In the genomic region with DNA sequence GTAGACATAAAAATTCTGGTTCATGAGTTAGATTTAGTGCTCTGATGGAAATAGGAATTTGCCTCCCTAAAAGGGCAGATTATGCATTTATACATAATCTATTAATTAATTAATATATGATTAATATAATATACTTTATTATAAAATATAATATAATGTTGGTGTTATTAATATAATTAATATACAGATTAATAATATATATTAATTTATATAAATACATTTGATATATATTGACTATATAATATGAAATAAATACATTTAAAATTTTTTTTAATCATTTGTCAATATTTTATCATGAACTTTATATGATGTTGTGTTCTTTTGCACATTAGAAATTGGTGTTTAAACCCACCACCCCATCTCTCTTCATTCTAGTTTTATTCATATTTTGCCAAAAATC, we compare ENCODE assay signal across 22 cellular contexts.
DNase-seq lines count a peak whose midpoint lies in the region; ATAC-seq, FAIRE-seq and TF ChIP-seq lines count a peak whose summit lies in the region.
"Had no signal": no experiment of that assay in that cellular context is flagged by ENCODE, and none has a peak within 500 bp of the region (broad histone marks: within the 10 kb centered on the region; RNA-seq: fewer than 3 reads in every experiment).

No MANE protein-coding gene starts in this region.

- no peak for TF ChIP-seq CTCF in pancreas (IDR thresholded peaks at IDR 0.05)
- TF ChIP-seq CTCF in osteoblast (IDR thresholded peaks at IDR 0.05; ENCODE audit: extremely low read depth, low read depth, low read length) = no peak
- TF ChIP-seq CTCF in PC-9 (conservative IDR thresholded peaks at IDR 0.05) = no peak
- no peak for TF ChIP-seq CTCF in uterus (IDR thresholded peaks at IDR 0.05)

- no peak overlapping the region for H2AFZ ChIP-seq in osteoblast (ENCODE audit: low read length)
- no peak overlapping the region for H2AFZ ChIP-seq in PC-9

- CTCF ChIA-PET in PC-9 (lab: Charles Lee) = no interaction called here

- H3K36me3 ChIP-seq in pancreas (no peaks in the 10 kb centered on the region), osteoblast (ENCODE audit: insufficient read depth, low read length) (no peaks in the 10 kb centered on the region), PC-9 (ENCODE audit: low read depth) (no peaks in the 10 kb centered on the region), uterus (no peaks in the 10 kb centered on the region)
- H3K36me3 ChIP-seq: HAP-1 had no signal

- POLR2A ChIA-PET in PC-9 (lab: Charles Lee; ENCODE audit: unreplicated experiment) = no interaction called here

- H3K27me3 ChIP-seq in pancreas (no peaks in the 10 kb centered on the region), osteoblast (ENCODE audit: insufficient read depth, low read length) (no peaks in the 10 kb centered on the region), PC-9 (ENCODE audit: insufficient read depth, low read depth) (no peaks in the 10 kb centered on the region), uterus (no peaks in the 10 kb centered on the region)

- H3K27ac ChIP-seq in pancreas = no peak overlapping the region
- no peak overlapping the region for H3K27ac ChIP-seq in osteoblast (ENCODE audit: low read depth, low read length)
- no peak overlapping the region for H3K27ac ChIP-seq in PC-9
- no peak overlapping the region for H3K27ac ChIP-seq in uterus
- H3K27ac ChIP-seq: 22Rv1, A549 had no signal

- H3K4me3 ChIP-seq in pancreas = no peak overlapping the region
- no peak overlapping the region for H3K4me3 ChIP-seq in osteoblast (ENCODE audit: insufficient read depth, low read length)
- no peak overlapping the region for H3K4me3 ChIP-seq in PC-9
- no peak overlapping the region for H3K4me3 ChIP-seq in uterus
- H3K4me3 ChIP-seq: A549, HAP-1 had no signal

- no peaks in the 10 kb centered on the region for H3K9me2 ChIP-seq in PC-9 (ENCODE audit: insufficient read depth)

- H3K4me2 ChIP-seq in osteoblast (ENCODE audit: insufficient read depth, low read length) = no peak overlapping the region
- H3K4me2 ChIP-seq in PC-9 = no peak overlapping the region
- H3K4me2 ChIP-seq: A549 had no signal

- DNase-seq in pancreas (no peak), osteoblast (ENCODE audit: insufficient read length, low spot score, missing footprints) (no peak), PC-9 (no peak), uterus (no peak)
- DNase-seq: ACHN; C1 segment of cervical spinal cord; Calu3; CD4-positive, alpha-beta memory T cell; COR-L47; DMS53; DMS79 treated with DMSO at 0.1 percent for 48 hours; GOT3; HFFc6 had no signal

- no peaks in the 10 kb centered on the region for H3K4me1 ChIP-seq in pancreas
- H3K4me1 ChIP-seq in osteoblast (ENCODE audit: insufficient read depth, low read length) = no peaks in the 10 kb centered on the region
- no peaks in the 10 kb centered on the region for H3K4me1 ChIP-seq in PC-9 (replicated peaks; ENCODE audit: insufficient read depth)
- no peaks in the 10 kb centered on the region for H3K4me1 ChIP-seq in uterus
- H3K4me1 ChIP-seq: HAP-1 had no signal

- H3K79me2 ChIP-seq in osteoblast (ENCODE audit: insufficient read depth, low read length) (no peaks in the 10 kb centered on the region), PC-9 (ENCODE audit: low read depth) (no peaks in the 10 kb centered on the region)

- H4K20me1 ChIP-seq in osteoblast (ENCODE audit: insufficient read depth, low read length) (no peaks in the 10 kb centered on the region), PC-9 (ENCODE audit: insufficient read depth) (no peaks in the 10 kb centered on the region)

- no peaks in the 10 kb centered on the region for H3K9me3 ChIP-seq in pancreas
- no peaks in the 10 kb centered on the region for H3K9me3 ChIP-seq in osteoblast (ENCODE audit: low read depth, low read length)
- H3K9me3 ChIP-seq in PC-9 (ENCODE audit: insufficient read depth, low read depth) = no peaks in the 10 kb centered on the region
- H3K9me3 ChIP-seq in uterus = no peaks in the 10 kb centered on the region
- H3K9me3 ChIP-seq: A549, HAP-1 had no signal

- no peak for TF ChIP-seq POLR2A in uterus (IDR thresholded peaks at IDR 0.05)

- ATAC-seq in pancreas (no peak), HG03280 (IDR thresholded peaks at IDR 0.05; ENCODE audit: unreplicated experiment) (no peak)
- ATAC-seq: A549 had no signal

- no TSS peak for BruUV-seq in PC-9 (replicated peaks; lab: Mats Ljungman, UMichigan)

- intact Hi-C loops in pancreas (cut with DNase I) = no loop called here
- intact Hi-C loops in PC-9 (cut with micrococcal nuclease; ENCODE audit: unreplicated experiment) = no loop called here
- intact Hi-C loops in uterus (cut with DNase I; ENCODE audit: low total_unique reads) = no loop called here

- H3F3A ChIP-seq in PC-9 (ENCODE audit: insufficient read depth, low read depth) = no peaks in the 10 kb centered on the region

- peak; percentile 96 for FAIRE-seq in A204.1 (lab: Jason Lieb, UNC)
- FAIRE-seq in TTC549 (lab: Jason Lieb, UNC) = peak; percentile 76
- FAIRE-seq in endometrium (lab: Jason Lieb, UNC) = peak; percentile 86
- FAIRE-seq in pancreas (lab: Jason Lieb, UNC) = peak; percentile 92
- FAIRE-seq: A549, GM12892, H54 had no signal
